8 cellular contexts compared by ENCODE assay signal in the genomic region with DNA sequence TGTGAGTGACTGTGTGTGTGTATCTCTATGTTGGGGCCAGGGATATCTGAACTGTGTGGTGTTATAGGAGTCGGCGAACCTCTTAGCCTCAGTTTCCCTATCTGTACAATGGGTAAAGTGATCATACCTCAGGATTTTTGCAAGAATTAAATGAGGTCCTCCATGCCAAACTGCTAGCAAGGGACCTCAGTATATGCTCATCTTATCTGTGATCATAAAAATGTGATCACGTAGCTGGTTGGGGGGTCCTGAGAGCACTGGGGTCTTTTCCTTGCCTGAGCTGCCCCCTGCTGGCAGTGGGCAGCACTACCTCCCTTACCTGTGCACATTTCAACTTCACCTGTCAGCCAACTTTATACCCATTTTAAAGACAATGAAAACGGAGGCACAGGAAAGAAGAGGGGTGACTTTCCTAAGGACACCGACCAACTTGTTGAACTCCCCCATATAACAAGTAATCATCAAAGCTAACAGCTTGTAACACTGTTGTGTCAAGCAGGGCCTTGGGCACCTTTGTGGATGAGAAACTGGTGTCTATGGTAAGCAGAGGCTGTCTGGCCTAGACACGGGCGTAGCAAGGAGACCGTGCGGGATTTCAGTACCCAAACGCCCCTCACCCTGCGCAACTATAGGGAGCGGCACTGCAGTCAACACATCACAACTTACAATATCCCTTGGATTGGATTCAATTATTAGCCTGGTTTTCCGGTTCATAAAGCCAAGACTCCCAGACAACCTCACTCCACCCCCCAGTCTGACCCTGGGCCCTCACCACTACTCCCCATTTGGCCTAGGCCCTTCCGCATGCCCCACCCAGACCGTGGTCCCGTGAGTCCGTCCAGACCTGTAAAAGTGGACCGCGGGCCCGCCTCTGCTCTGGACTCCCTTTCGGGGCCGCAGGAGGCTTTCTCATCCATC. TPM values are rescaled to one million over a fixed set of nuclear protein-coding genes. Genes with fewer than 3 reads are reported as not detected.
A peak's percentile ranks its signal among the peaks of the same experiment; 100 is the strongest.
DNase-seq lines count a peak whose midpoint lies in the region; ATAC-seq and TF ChIP-seq lines count a peak whose summit lies in the region.

No MANE protein-coding gene starts in this region.

- peak in 1 of 4 donors; percentile 16 for ATAC-seq in right lobe of liver

- peak overlapping the region; percentile 83 for H3K27ac ChIP-seq in CD8-positive, alpha-beta memory T cell (ENCODE audit: low read depth, low read length)
- H3K27ac ChIP-seq in right lobe of liver (peak overlapping the region; percentile 63 to 84 (median 79)), suprapubic skin (peak overlapping the region; percentile 85)

- 7% methylated on average over 17 of the region's 22 CpGs for WGBS in right lobe of liver (ENCODE audit: insufficient coverage, low coverage, low lambda C conversion rate, missing lambda C conversion rate)
- 20% methylated on average over 13 of the region's 22 CpGs for WGBS in suprapubic skin

- CTCF ChIA-PET in CD8-positive, alpha-beta memory T cell (lab: Charles Lee), result interaction anchor here (0.8 to 1.7 kb wide), 6 partner anchors 8 to 199 kb away, joined by 3 to 9 read pairs (median 4); partner anchors contain the start of genes CCDC87, MRPL11 and RBM4B

- no peak for TF ChIP-seq EP300 in suprapubic skin (IDR thresholded peaks at IDR 0.05)

- H3K36me3 ChIP-seq in CD8-positive, alpha-beta memory T cell (ENCODE audit: insufficient read depth, low read length), result no peaks in the 10 kb centered on the region
- H3K36me3 ChIP-seq in right lobe of liver (no peaks in the 10 kb centered on the region), suprapubic skin (peaks cover 16% of the 10 kb centered on the region)

- H3K9me3 ChIP-seq in CD8-positive, alpha-beta memory T cell (ENCODE audit: low read length), result no peaks in the 10 kb centered on the region
- no peaks in the 10 kb centered on the region for H3K9me3 ChIP-seq in right lobe of liver
- H3K9me3 ChIP-seq in suprapubic skin, result no peaks in the 10 kb centered on the region

- no peaks in the 10 kb centered on the region for H3K27me3 ChIP-seq in CD8-positive, alpha-beta memory T cell (ENCODE audit: insufficient read depth, low read length, poor library complexity, severe bottlenecking)
- H3K27me3 ChIP-seq in right lobe of liver (no peaks in the 10 kb centered on the region), suprapubic skin (no peaks in the 10 kb centered on the region)

- peak overlapping the region; percentile 87 to 99 (median 92) for H3K4me3 Mint-ChIP-seq in CD8-positive, alpha-beta memory T cell

- peaks cover 22 to 40% (median 30%) of the 10 kb centered on the region in 3 donors for H3K4me1 Mint-ChIP-seq in CD8-positive, alpha-beta memory T cell

- H3K36me3 Mint-ChIP-seq in CD8-positive, alpha-beta memory T cell, result peaks cover 0 to 27% (median 0%) of the 10 kb centered on the region in 3 donors

- peak in 2 of 5 donors; percentile 17 to 34 for DNase-seq in CD8-positive, alpha-beta memory T cell
- DNase-seq in HCEC 1CT, result peak; percentile 29
- peak; percentile 52 for DNase-seq in SK-N-DZ (ENCODE audit: low spot score)
- DNase-seq in choroid plexus epithelial cell (ENCODE audit: low read depth), result peak; percentile 50
- peak in 1 of 3 donors; percentile 48 for DNase-seq in right lobe of liver
- DNase-seq in suprapubic skin (ENCODE audit: low spot score in 2 of 2), result no peak
- DNase-seq in HPDE6-E6E7 (ENCODE audit: extremely low spot score), result no peak
- no peak for DNase-seq in mesenteric fat pad (ENCODE audit: low spot score)

- H3K27me3 Mint-ChIP-seq in CD8-positive, alpha-beta memory T cell, result peaks cover 0 to 1% of the 10 kb centered on the region in 2 donors

- peak overlapping the region; percentile 90 for H3K4me3 ChIP-seq in CD8-positive, alpha-beta memory T cell (ENCODE audit: low read length)
- H3K4me3 ChIP-seq in choroid plexus epithelial cell (ENCODE audit: low read depth, low read length) (peak overlapping the region; percentile 88), right lobe of liver (peak overlapping the region; percentile 66 to 79 (median 70)), suprapubic skin (peak overlapping the region; percentile 58)

- POLR2A ChIA-PET in CD8-positive, alpha-beta memory T cell (lab: Charles Lee), result interaction anchor here (0.7 to 2.5 kb wide), 4 partner anchors 12 to 377 kb away, joined by 6 to 43 read pairs (median 11); partner anchors contain the start of genes ACTN3, PELI3, RBM4B and ZDHHC24

- intact Hi-C loops in right lobe of liver (cut with DNase I), result no loop called here

- no peaks in the 10 kb centered on the region for H3K9me3 Mint-ChIP-seq in CD8-positive, alpha-beta memory T cell

- TF ChIP-seq CTCF in choroid plexus epithelial cell (conservative IDR thresholded peaks at IDR 0.05; ENCODE audit: low read depth, low read length), result peak; percentile 86
- peak; percentile 66 to 70 (median 67) for TF ChIP-seq CTCF in right lobe of liver (IDR thresholded peaks at IDR 0.05)
- peak; percentile 29 to 58 for TF ChIP-seq CTCF in suprapubic skin (IDR thresholded peaks at IDR 0.05)

- TF ChIP-seq POLR2A in right lobe of liver (IDR thresholded peaks at IDR 0.05), result no peak
- TF ChIP-seq POLR2A in suprapubic skin (IDR thresholded peaks at IDR 0.05), result no peak

- peak overlapping the region; percentile 74 to 97 (median 92) for H3K27ac Mint-ChIP-seq in CD8-positive, alpha-beta memory T cell

- peaks cover 18% of the 10 kb centered on the region for H3K4me1 ChIP-seq in CD8-positive, alpha-beta memory T cell (ENCODE audit: insufficient read depth, low read length)
- H3K4me1 ChIP-seq in right lobe of liver, result peaks cover 0 to 11% (median 0%) of the 10 kb centered on the region in 4 donors
- peaks cover 16% of the 10 kb centered on the region for H3K4me1 ChIP-seq in suprapubic skin

RNA-seq across cellular contexts. Expression of gene DPP3, which starts 1.2 kb away (rescaled TPM):
- 10 to 100 TPM; 67.7 to 80.1 TPM for total RNA-seq in CD8-positive, alpha-beta memory T cell
- 32.5 TPM for polyA plus RNA-seq in CD8-positive, alpha-beta memory T cell
- 57.4 and 62.3 TPM in 2 replicates for polyA plus RNA-seq in SK-N-DZ (2014; cell fraction: cytosol; rRNA removed)
- 88.9 and 107 TPM in 2 replicates for polyA plus RNA-seq in SK-N-DZ (2014; cell fraction: nucleus; rRNA removed)
- 10 to 100 TPM; 18.0 to 25.6 (median 22.0) TPM for total RNA-seq in right lobe of liver
- total RNA-seq in suprapubic skin, result 10 to 100 TPM; 12.2 to 23.0 (median 22.2) TPM
- 26.5 TPM for total RNA-seq in mesenteric fat pad

RNA-seq across cellular contexts. Expression of gene PELI3, which starts 12.4 kb away (rescaled TPM):
- total RNA-seq in CD8-positive, alpha-beta memory T cell, result 1 to 10 TPM; 5.3 to 6.6 TPM
- polyA plus RNA-seq in CD8-positive, alpha-beta memory T cell, result 7.0 TPM
- 10.7 and 11.0 TPM in 2 replicates for polyA plus RNA-seq in SK-N-DZ (2014; cell fraction: cytosol; rRNA removed)
- 6.0 and 7.4 TPM in 2 replicates for polyA plus RNA-seq in SK-N-DZ (2014; cell fraction: nucleus; rRNA removed)
- 1 to 10 TPM; 2.0 to 5.3 (median 3.2) TPM for total RNA-seq in right lobe of liver
- total RNA-seq in suprapubic skin, result 10 to 100 TPM; 19.0 to 23.4 (median 20.5) TPM
- 11.6 TPM for total RNA-seq in mesenteric fat pad

RNA-seq across cellular contexts. Expression of gene BBS1, which starts 31.4 kb away (rescaled TPM):
- 10 to 100 TPM; 17.7 to 21.2 TPM for total RNA-seq in CD8-positive, alpha-beta memory T cell
- polyA plus RNA-seq in CD8-positive, alpha-beta memory T cell, result 15.6 TPM
- 31.6 and 32.9 TPM in 2 replicates for polyA plus RNA-seq in SK-N-DZ (2014; cell fraction: cytosol; rRNA removed)
- polyA plus RNA-seq in SK-N-DZ (2014; cell fraction: nucleus; rRNA removed), result 92.2 and 124 TPM in 2 replicates
- total RNA-seq in right lobe of liver (10 to 100 TPM in 4 of 6 experiments, 1 to 10 TPM in 2; 6.2 to 18.1 (median 11.2) TPM), suprapubic skin (10 to 100 TPM; 35.5 to 85.2 (median 57.0) TPM), mesenteric fat pad (14.8 TPM)

RNA-seq across cellular contexts. Expression of gene MRPL11, which starts 40.4 kb away (rescaled TPM):
- 100 to 1,000 TPM; 148 to 152 TPM for total RNA-seq in CD8-positive, alpha-beta memory T cell
- 86.9 TPM for polyA plus RNA-seq in CD8-positive, alpha-beta memory T cell
- polyA plus RNA-seq in SK-N-DZ (2014; cell fraction: cytosol; rRNA removed), result 130 and 167 TPM in 2 replicates
- polyA plus RNA-seq in SK-N-DZ (2014; cell fraction: nucleus; rRNA removed), result 102 and 106 TPM in 2 replicates
- total RNA-seq in right lobe of liver, result 10 to 100 TPM; 17.6 to 34.1 (median 28.6) TPM
- 10 to 100 TPM; 22.0 to 42.0 (median 28.0) TPM for total RNA-seq in suprapubic skin
- total RNA-seq in mesenteric fat pad, result 32.2 TPM

RNA-seq across cellular contexts. Expression of gene NPAS4, which starts 58.2 kb away (rescaled TPM):
- total RNA-seq in CD8-positive, alpha-beta memory T cell, result not detected
- polyA plus RNA-seq in CD8-positive, alpha-beta memory T cell, result not detected
- not detected in 2 replicates for polyA plus RNA-seq in SK-N-DZ (2014; cell fraction: cytosol; rRNA removed)
- 0.07 TPM in 1 of 2 replicates, not detected in the other for polyA plus RNA-seq in SK-N-DZ (2014; cell fraction: nucleus; rRNA removed)
- total RNA-seq in right lobe of liver (not detected), suprapubic skin (not detected), mesenteric fat pad (not detected)

Comparison
In these comparisons a context has a peak if more than half of its experiments do, and no peak if none do; other contexts are left out.
1. DNase-seq: peak in HCEC 1CT (single experiment), SK-N-DZ (single experiment) and choroid plexus epithelial cell (single experiment); none in suprapubic skin (0 of 2), HPDE6-E6E7 (single experiment) and mesenteric fat pad (single experiment).
2. Peak in every context shown above with its lines, with median percentiles within 50 percentile points of each other: H3K27ac ChIP-seq, H3K4me3 ChIP-seq and CTCF ChIP-seq.